Comparison of ENCODE assay signal across 8 cellular contexts in genomic region chr17:8176998-8177731, GRCh38. TPM values are rescaled to one million over a fixed set of nuclear protein-coding genes. Genes with fewer than 3 reads are reported as not detected.
DNase-seq lines count a peak whose midpoint lies in the region; ATAC-seq lines count a peak whose summit lies in the region.

No MANE protein-coding gene starts in this region.

- H3K4me3 Mint-ChIP-seq in activated T-helper 17 cell treated with anti-CD3 and anti-CD28 coated beads, Interleukin-2, amount 50 U/mL, for 72 hours = peak overlapping the region; percentile 99
- peak overlapping the region; percentile 85 to 93 for H3K4me3 Mint-ChIP-seq in stimulated activated naive B cell treated with anti-CD40 and anti-IgM and Interleukin-4, amounts not matched to agents 10 μg/mL and 1 μg/mL and 100 μg/mL, for 72 hours

- peak overlapping the region; percentile 70 for H3K9ac ChIP-seq in iPS-15b (ENCODE audit: low read depth, low read length)

- ATAC-seq in activated T-helper 17 cell treated with anti-CD3 and anti-CD28 coated beads, Interleukin-2, amount 50 U/mL, for 72 hours (replicated peaks) = no peak
- no peak for ATAC-seq in stimulated activated naive B cell treated with anti-CD40 and anti-IgM and Interleukin-4, amounts not matched to agents 10 μg/mL and 1 μg/mL and 100 μg/mL, for 72 hours (replicated peaks)
- ATAC-seq in HG02623 (IDR thresholded peaks at IDR 0.05; ENCODE audit: unreplicated experiment) = no peak
- no peak for ATAC-seq in HG02938 (IDR thresholded peaks at IDR 0.05; ENCODE audit: unreplicated experiment)

- no peaks in the 10 kb centered on the region for H3K36me3 ChIP-seq in iPS-15b (ENCODE audit: control insufficient read depth, insufficient read depth, low read length)

- no peaks in the 10 kb centered on the region for H3K9me3 Mint-ChIP-seq in activated T-helper 17 cell treated with anti-CD3 and anti-CD28 coated beads, Interleukin-2, amount 50 U/mL, for 72 hours
- no peaks in the 10 kb centered on the region for H3K9me3 Mint-ChIP-seq in stimulated activated naive B cell treated with anti-CD40 and anti-IgM and Interleukin-4, amounts not matched to agents 10 μg/mL and 1 μg/mL and 100 μg/mL, for 72 hours

- peak overlapping the region; percentile 98 for H3K27ac Mint-ChIP-seq in activated T-helper 17 cell treated with anti-CD3 and anti-CD28 coated beads, Interleukin-2, amount 50 U/mL, for 72 hours
- peak overlapping the region; percentile 92 for H3K27ac Mint-ChIP-seq in stimulated activated naive B cell treated with anti-CD40 and anti-IgM and Interleukin-4, amounts not matched to agents 10 μg/mL and 1 μg/mL and 100 μg/mL, for 72 hours

- H3K27me3 Mint-ChIP-seq in activated T-helper 17 cell treated with anti-CD3 and anti-CD28 coated beads, Interleukin-2, amount 50 U/mL, for 72 hours = no peaks in the 10 kb centered on the region
- no peaks in the 10 kb centered on the region for H3K27me3 Mint-ChIP-seq in stimulated activated naive B cell treated with anti-CD40 and anti-IgM and Interleukin-4, amounts not matched to agents 10 μg/mL and 1 μg/mL and 100 μg/mL, for 72 hours

- peak overlapping the region; percentile 90 for H3K4me3 ChIP-seq in iPS-15b (ENCODE audit: low read depth, low read length)

- H3K4me1 Mint-ChIP-seq in activated T-helper 17 cell treated with anti-CD3 and anti-CD28 coated beads, Interleukin-2, amount 50 U/mL, for 72 hours = peaks cover 27% of the 10 kb centered on the region
- peaks cover 31 to 50% of the 10 kb centered on the region in 2 donors for H3K4me1 Mint-ChIP-seq in stimulated activated naive B cell treated with anti-CD40 and anti-IgM and Interleukin-4, amounts not matched to agents 10 μg/mL and 1 μg/mL and 100 μg/mL, for 72 hours

- H3K9me3 ChIP-seq in iPS-15b (ENCODE audit: control insufficient read depth, insufficient read depth, low read length) = no peaks in the 10 kb centered on the region

- H3K27me3 ChIP-seq in iPS-15b (ENCODE audit: control insufficient read depth, insufficient read depth, low read length) = no peaks in the 10 kb centered on the region

- peak; percentile 37 for DNase-seq in NCI-H146 (lab: John Stamatoyannopoulos, UW)
- DNase-seq in NCI-H146 treated with DMSO at 0.1 percent for 48 hours (lab: John Stamatoyannopoulos, UW; ENCODE audit: unreplicated experiment) = no peak
- DNase-seq in stimulated activated naive B cell treated with anti-CD40 and anti-IgM and Interleukin-4, amounts not matched to agents 10 μg/mL and 1 μg/mL and 100 μg/mL, for 72 hours = no peak
- DNase-seq in 8988T = no peak

- H3K4me1 ChIP-seq in iPS-15b (ENCODE audit: control insufficient read depth, insufficient read depth, low read length) = peaks cover 12% of the 10 kb centered on the region

- H3K36me3 Mint-ChIP-seq in activated T-helper 17 cell treated with anti-CD3 and anti-CD28 coated beads, Interleukin-2, amount 50 U/mL, for 72 hours (ENCODE audit: low read depth) = peaks cover 19% of the 10 kb centered on the region
- peaks cover 0 to 3% of the 10 kb centered on the region in 2 donors for H3K36me3 Mint-ChIP-seq in stimulated activated naive B cell treated with anti-CD40 and anti-IgM and Interleukin-4, amounts not matched to agents 10 μg/mL and 1 μg/mL and 100 μg/mL, for 72 hours

RNA-seq across cellular contexts. Expression of gene TMEM107, which starts 1.0 kb away (rescaled TPM):
- total RNA-seq in activated T-helper 17 cell treated with anti-CD3 and anti-CD28 coated beads, Interleukin-2, amount 50 U/mL, for 72 hours = 10 to 100 TPM; 43.3 to 45.3 TPM

RNA-seq across cellular contexts. Expression of gene BORCS6, which starts 12.8 kb away (rescaled TPM):
- 1 to 10 TPM; 4.7 to 7.0 TPM for total RNA-seq in activated T-helper 17 cell treated with anti-CD3 and anti-CD28 coated beads, Interleukin-2, amount 50 U/mL, for 72 hours

RNA-seq across cellular contexts. Expression of gene VAMP2, which starts 14.4 kb away (rescaled TPM):
- 10 to 100 TPM; 41.7 to 66.2 TPM for total RNA-seq in activated T-helper 17 cell treated with anti-CD3 and anti-CD28 coated beads, Interleukin-2, amount 50 U/mL, for 72 hours

RNA-seq across cellular contexts. Expression of gene PER1, which starts 25.0 kb away (rescaled TPM):
- 100 to 1,000 TPM in 1 of 2 donors, 10 to 100 TPM in 1; 52.0 to 269 TPM for total RNA-seq in activated T-helper 17 cell treated with anti-CD3 and anti-CD28 coated beads, Interleukin-2, amount 50 U/mL, for 72 hours

RNA-seq across cellular contexts. Expression of gene AURKB, which starts 33.2 kb away (rescaled TPM):
- total RNA-seq in activated T-helper 17 cell treated with anti-CD3 and anti-CD28 coated beads, Interleukin-2, amount 50 U/mL, for 72 hours = 100 to 1,000 TPM; 158 to 161 TPM
